15 cellular contexts compared by ENCODE assay signal in the genomic region with DNA sequence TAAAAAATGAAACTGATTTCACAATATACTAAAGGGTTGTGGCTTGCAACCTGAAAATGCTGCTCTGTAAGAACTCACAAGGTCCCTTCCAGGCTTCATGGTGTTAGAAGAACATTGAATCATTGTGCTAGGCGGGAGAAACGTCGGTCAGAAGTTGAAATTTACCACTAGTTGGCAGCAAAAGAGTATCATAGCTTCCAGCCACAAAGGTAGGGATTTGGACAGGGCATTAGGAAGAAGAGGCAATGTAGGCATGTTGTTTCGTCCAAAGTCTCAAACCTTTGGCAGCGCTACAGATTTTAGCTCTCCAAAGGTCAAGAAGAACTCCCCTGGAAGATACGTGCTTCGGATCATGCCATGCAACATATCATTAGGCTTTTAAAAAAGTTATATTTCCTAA.
DNase-seq lines count a peak whose midpoint lies in the region; ATAC-seq and TF ChIP-seq lines count a peak whose summit lies in the region.
"Had no signal": no experiment of that assay in that cellular context is flagged by ENCODE, and none has a peak within 500 bp of the region (broad histone marks: within the 10 kb centered on the region; RNA-seq: fewer than 3 reads in every experiment).

No MANE protein-coding gene starts in this region.

- no peak overlapping the region for H3K23ac ChIP-seq in H9 (ENCODE audit: insufficient read length, low read depth, low read length)

- in situ Hi-C loops in SK-MEL-5 (cut with HindIII; ENCODE audit: low pct_unique_long_range_greater_than_20kb, low sequenced_read_pairs): no loop called here

- no peak for ATAC-seq in activated naive CD8-positive, alpha-beta T cell treated with anti-CD3 and anti-CD28 coated beads, Interleukin-2, amount 50 U/mL, for 24 hours
- ATAC-seq in HG03460 (IDR thresholded peaks at IDR 0.05; ENCODE audit: unreplicated experiment) (no peak), HG02798 (IDR thresholded peaks at IDR 0.05; ENCODE audit: poor library complexity, unreplicated experiment) (no peak), left lung (no peak)

- H3K27ac Mint-ChIP-seq in H9: no peak overlapping the region
- H3K27ac Mint-ChIP-seq in activated naive CD8-positive, alpha-beta T cell treated with anti-CD3 and anti-CD28 coated beads, Interleukin-2, amount 50 U/mL, for 24 hours: no peak overlapping the region
- H3K27ac Mint-ChIP-seq: activated CD4-positive, alpha-beta T cell treated with anti-CD3 and anti-CD28 coated beads, Interleukin-2, amount 10 ng/mL, durations not matched to agents 7 days and 5 days; activated naive CD4-positive, alpha-beta T cell treated with anti-CD3 and anti-CD28 coated beads, Interleukin-2, amount 50 U/mL, for 24 hours had no signal

- no TSS peak for BruUV-seq in A673 (replicated peaks; lab: Mats Ljungman, UMichigan)

- no peak overlapping the region for H3K56ac ChIP-seq in H9 (ENCODE audit: insufficient read length, low read depth, low read length)

- no peaks in the 10 kb centered on the region for H3K27me3 ChIP-seq in A673 (replicated peaks; ENCODE audit: insufficient read depth, low read depth, low read length, poor library complexity)
- H3K27me3 ChIP-seq in H9 (ENCODE audit: insufficient read depth, low read length): no peaks in the 10 kb centered on the region
- no peaks in the 10 kb centered on the region for H3K27me3 ChIP-seq in iPS DF 6.9 (ENCODE audit: control insufficient read depth, insufficient read depth, low read length)
- H3K27me3 ChIP-seq in left lung: no peaks in the 10 kb centered on the region
- H3K27me3 ChIP-seq: cardiac muscle cell, upper lobe of left lung had no signal

- H4K8ac ChIP-seq in H9 (replicated peaks; ENCODE audit: insufficient read length, low read depth, low read length): no peak overlapping the region

- no peak overlapping the region for H2BK15ac ChIP-seq in H9 (ENCODE audit: low read depth, low read length)

- H3K4me3 Mint-ChIP-seq in H9: no peak overlapping the region
- H3K4me3 Mint-ChIP-seq in activated naive CD8-positive, alpha-beta T cell treated with anti-CD3 and anti-CD28 coated beads, Interleukin-2, amount 50 U/mL, for 24 hours: no peak overlapping the region
- H3K4me3 Mint-ChIP-seq: activated CD4-positive, alpha-beta T cell treated with anti-CD3 and anti-CD28 coated beads, Interleukin-2, amount 10 ng/mL, durations not matched to agents 7 days and 5 days; activated naive CD4-positive, alpha-beta T cell treated with anti-CD3 and anti-CD28 coated beads, Interleukin-2, amount 50 U/mL, for 24 hours had no signal

- no peak overlapping the region for H3T11ph ChIP-seq in H9 (ENCODE audit: low read length)

- WGBS in H9 (ENCODE audit: extremely low coverage, insufficient read length, low lambda C conversion rate): no CpG with 5 or more reads among the region's 7 CpGs
- WGBS in iPS DF 6.9 (ENCODE audit: insufficient coverage, insufficient read length): no CpG with 5 or more reads among the region's 7 CpGs

- no peak overlapping the region for H3K18ac ChIP-seq in H9 (ENCODE audit: insufficient read length, low read depth, low read length)

- POLR2A ChIA-PET in A673 (lab: Charles Lee; ENCODE audit: low non-redundant PET): no interaction called here

- no peaks in the 10 kb centered on the region for H3K36me3 Mint-ChIP-seq in H9 (ENCODE audit: insufficient read depth in 1 of 3, low read depth in 3 of 3)
- H3K36me3 Mint-ChIP-seq in activated naive CD8-positive, alpha-beta T cell treated with anti-CD3 and anti-CD28 coated beads, Interleukin-2, amount 50 U/mL, for 24 hours (ENCODE audit: low read depth): no peaks in the 10 kb centered on the region
- H3K36me3 Mint-ChIP-seq: activated naive CD4-positive, alpha-beta T cell treated with anti-CD3 and anti-CD28 coated beads, Interleukin-2, amount 50 U/mL, for 24 hours had no signal

- DNase-seq in A673 (ENCODE audit: low spot score) (peak; percentile 0), H9 (peak; percentile 35), SK-MEL-5 (ENCODE audit: low read depth, low spot score) (peak; percentile 64), iPS DF 6.9 (ENCODE audit: low read depth, low spot score) (peak; percentile 16), left lung (no peak)
- DNase-seq in activated naive CD8-positive, alpha-beta T cell treated with anti-CD3 and anti-CD28 coated beads, Interleukin-2, amount 50 U/mL, for 24 hours: no peak
- DNase-seq: activated CD4-positive, alpha-beta T cell treated with anti-CD3 and anti-CD28 coated beads, Interleukin-2, amount 10 ng/mL, durations not matched to agents 7 days and 5 days; activated T-cell treated with anti-CD3 and anti-CD28 coated beads for 4 hours; NCI-H1436; NCI-H510A treated with DMSO at 0.1 percent for 48 hours; upper lobe of left lung had no signal

- H3K4ac ChIP-seq in H9 (ENCODE audit: low read depth, low read length): no peak overlapping the region

- H4K91ac ChIP-seq in H9 (ENCODE audit: insufficient read length, low read depth, low read length): no peak overlapping the region

- H2AFZ ChIP-seq in H9 (ENCODE audit: low read length): no peak overlapping the region

- intact Hi-C loops in A673 (cut with micrococcal nuclease; ENCODE audit: unreplicated experiment) (no loop called here), left lung (cut with DNase I) (no loop called here)

- no peak overlapping the region for H2BK120ac ChIP-seq in H9 (ENCODE audit: low read depth, low read length, poor library complexity, severe bottlenecking)

- H3K14ac ChIP-seq in H9 (ENCODE audit: insufficient read depth, low read length): no peak overlapping the region

- H2BK5ac ChIP-seq in H9 (ENCODE audit: insufficient read length, low read length): no peak overlapping the region

- no peaks in the 10 kb centered on the region for H3K9me3 ChIP-seq in A673 (ENCODE audit: low read depth, low read length, poor library complexity, severe bottlenecking)
- no peaks in the 10 kb centered on the region for H3K9me3 ChIP-seq in H9 (ENCODE audit: control insufficient read depth, low read depth, low read length)
- no peaks in the 10 kb centered on the region for H3K9me3 ChIP-seq in iPS DF 6.9 (ENCODE audit: control insufficient read depth, insufficient read depth, low read length)
- H3K9me3 ChIP-seq in left lung: no peaks in the 10 kb centered on the region
- H3K9me3 ChIP-seq: upper lobe of left lung had no signal

- H3K79me1 ChIP-seq in H9 (ENCODE audit: insufficient read depth, low read depth, low read length, poor library complexity, severe bottlenecking): no peaks in the 10 kb centered on the region

- H3K9ac ChIP-seq in H9 (ENCODE audit: extremely low read depth, insufficient read length, low read length): no peak overlapping the region

- no peaks in the 10 kb centered on the region for H3K9me3 Mint-ChIP-seq in H9
- no peaks in the 10 kb centered on the region for H3K9me3 Mint-ChIP-seq in activated naive CD8-positive, alpha-beta T cell treated with anti-CD3 and anti-CD28 coated beads, Interleukin-2, amount 50 U/mL, for 24 hours
- H3K9me3 Mint-ChIP-seq: activated CD4-positive, alpha-beta T cell treated with anti-CD3 and anti-CD28 coated beads, Interleukin-2, amount 10 ng/mL, durations not matched to agents 7 days and 5 days; activated naive CD4-positive, alpha-beta T cell treated with anti-CD3 and anti-CD28 coated beads, Interleukin-2, amount 50 U/mL, for 24 hours had no signal

- H4K20me1 ChIP-seq in H9 (ENCODE audit: control insufficient read depth, insufficient read depth, insufficient read length): no peaks in the 10 kb centered on the region

- H3K4me1 Mint-ChIP-seq in H9: no peaks in the 10 kb centered on the region
- no peaks in the 10 kb centered on the region for H3K4me1 Mint-ChIP-seq in activated naive CD8-positive, alpha-beta T cell treated with anti-CD3 and anti-CD28 coated beads, Interleukin-2, amount 50 U/mL, for 24 hours
- H3K4me1 Mint-ChIP-seq: activated CD4-positive, alpha-beta T cell treated with anti-CD3 and anti-CD28 coated beads, Interleukin-2, amount 10 ng/mL, durations not matched to agents 7 days and 5 days; activated naive CD4-positive, alpha-beta T cell treated with anti-CD3 and anti-CD28 coated beads, Interleukin-2, amount 50 U/mL, for 24 hours had no signal

- H2AK5ac ChIP-seq in H9 (ENCODE audit: insufficient read length, low read length): no peak overlapping the region

- no peak overlapping the region for H2BK20ac ChIP-seq in H9 (ENCODE audit: low read depth, low read length, poor library complexity, severe bottlenecking)

- H3K27me3 Mint-ChIP-seq in H9 (ENCODE audit: low read depth): no peaks in the 10 kb centered on the region
- no peaks in the 10 kb centered on the region for H3K27me3 Mint-ChIP-seq in activated naive CD8-positive, alpha-beta T cell treated with anti-CD3 and anti-CD28 coated beads, Interleukin-2, amount 50 U/mL, for 24 hours
- H3K27me3 Mint-ChIP-seq: activated CD4-positive, alpha-beta T cell treated with anti-CD3 and anti-CD28 coated beads, Interleukin-2, amount 10 ng/mL, durations not matched to agents 7 days and 5 days; activated naive CD4-positive, alpha-beta T cell treated with anti-CD3 and anti-CD28 coated beads, Interleukin-2, amount 50 U/mL, for 24 hours had no signal

- no peak overlapping the region for H2BK12ac ChIP-seq in H9 (ENCODE audit: insufficient read length, low read depth, low read length)

- H3K4me1 ChIP-seq in A673 (ENCODE audit: insufficient read depth, low read length, poor library complexity, severe bottlenecking): no peaks in the 10 kb centered on the region
- H3K4me1 ChIP-seq in H9 (ENCODE audit: insufficient read depth, low read length): no peaks in the 10 kb centered on the region
- H3K4me1 ChIP-seq in iPS DF 6.9 (ENCODE audit: control insufficient read depth, insufficient read depth, low read length): no peaks in the 10 kb centered on the region
- H3K4me1 ChIP-seq in left lung: no peaks in the 10 kb centered on the region
- H3K4me1 ChIP-seq: upper lobe of left lung had no signal

- no peak overlapping the region for H3K4me2 ChIP-seq in H9 (ENCODE audit: insufficient read depth, insufficient read length, low read length)

- CTCF ChIA-PET in A673 (lab: Charles Lee): no interaction called here

- TF ChIP-seq CTCF in A673 (conservative IDR thresholded peaks at IDR 0.05; ENCODE audit: low read depth, low read length) (no peak), H9 (conservative IDR thresholded peaks at IDR 0.05) (peak; percentile 59), left lung (IDR thresholded peaks at IDR 0.05) (no peak)

- H3K27ac ChIP-seq in A673 (ENCODE audit: low read depth, low read length, poor library complexity, severe bottlenecking): no peak overlapping the region
- H3K27ac ChIP-seq in H9 (ENCODE audit: insufficient read length, low read depth, low read length): no peak overlapping the region
- H3K27ac ChIP-seq in iPS DF 6.9 (ENCODE audit: low read length): no peak overlapping the region
- H3K27ac ChIP-seq in left lung: no peak overlapping the region
- H3K27ac ChIP-seq: cardiac muscle cell, upper lobe of left lung had no signal

- no peak overlapping the region for H3K4me3 ChIP-seq in A673 (ENCODE audit: low read depth, low read length, poor library complexity, severe bottlenecking)
- H3K4me3 ChIP-seq in iPS DF 6.9 (ENCODE audit: low read length): no peak overlapping the region
- H3K4me3 ChIP-seq in left lung: no peak overlapping the region
- H3K4me3 ChIP-seq: cardiac muscle cell, upper lobe of left lung had no signal

- H3K36me3 ChIP-seq in A673 (ENCODE audit: insufficient read depth, low read length, poor library complexity, severe bottlenecking) (no peaks in the 10 kb centered on the region), iPS DF 6.9 (ENCODE audit: control insufficient read depth, insufficient read depth, low read length) (no peaks in the 10 kb centered on the region), left lung (no peaks in the 10 kb centered on the region)
- H3K36me3 ChIP-seq: cardiac muscle cell, upper lobe of left lung had no signal

- no peak overlapping the region for H4K5ac ChIP-seq in H9 (ENCODE audit: insufficient read length, low read depth, low read length)

- no peaks in the 10 kb centered on the region for H3K79me2 ChIP-seq in H9 (ENCODE audit: insufficient read depth, low read length)

- no peaks in the 10 kb centered on the region for H3K23me2 ChIP-seq in H9 (ENCODE audit: insufficient read length, low read depth, low read length, poor library complexity, severe bottlenecking)

Comparison
In these comparisons a context has a peak if more than half of its experiments do, and no peak if none do; other contexts are left out.
1. DNase-seq: peak in A673 (single experiment), H9 (single experiment), SK-MEL-5 (single experiment) and iPS DF 6.9 (single experiment); none in activated naive CD8-positive, alpha-beta T cell treated with anti-CD3 and anti-CD28 coated beads, Interleukin-2, amount 50 U/mL, for 24 hours (single experiment) and left lung (0 of 2).